25 cellular contexts compared by ENCODE assay signal in genomic region chr22:47627561-47628253, GRCh38.
A peak's percentile ranks its signal among the peaks of the same experiment; 100 is the strongest.
DNase-seq lines count a peak whose midpoint lies in the region; ATAC-seq and TF ChIP-seq lines count a peak whose summit lies in the region.
"Had no signal": no experiment of that assay in that cellular context is flagged by ENCODE, and none has a peak within 500 bp of the region (broad histone marks: within the 10 kb centered on the region; RNA-seq: fewer than 3 reads in every experiment).

No MANE protein-coding gene starts in this region.

- peak overlapping the region; percentile 2; the same call in 1 of the 2 replicates for H3K4me2 ChIP-seq in PC-9

- ATAC-seq in GM21360 (IDR thresholded peaks at IDR 0.05; ENCODE audit: unreplicated experiment) (no peak), HG03354 (IDR thresholded peaks at IDR 0.05; ENCODE audit: poor library complexity, severe bottlenecking, unreplicated experiment) (no peak), esophagus mucosa (no peak)
- ATAC-seq: naive thymus-derived CD8-positive, alpha-beta T cell; stimulated activated memory B cell treated with anti-CD40 and anti-IgM and Interleukin-4, amounts not matched to agents 10 μg/mL and 1 μg/mL and 100 μg/mL, for 72 hours; T-cell had no signal

- H3K9me2 ChIP-seq in PC-9 (ENCODE audit: insufficient read depth): no peaks in the 10 kb centered on the region

- intact Hi-C loops in PC-9 (cut with micrococcal nuclease; ENCODE audit: unreplicated experiment): no loop called here
- intact Hi-C loops in lower leg skin (cut with DNase I; ENCODE audit: low total_unique reads): no loop called here

- H3K27me3 Mint-ChIP-seq in type B pancreatic cell: peaks cover 3% of the 10 kb centered on the region
- H3K27me3 Mint-ChIP-seq: activated naive CD8-positive, alpha-beta T cell treated with anti-CD3 and anti-CD28 coated beads, Interleukin-2, amount 10 ng/mL, durations not matched to agents 7 days and 5 days had no signal

- CTCF ChIA-PET in PC-9 (lab: Charles Lee): no interaction called here

- TF ChIP-seq POLR2A in lower leg skin (IDR thresholded peaks at IDR 0.05): no peak

- peaks cover 8% of the 10 kb centered on the region; the same call in 1 of the 2 replicates for H3K79me2 ChIP-seq in PC-9 (ENCODE audit: low read depth)

- no peak overlapping the region for H2AFZ ChIP-seq in PC-9

- H3K4me1 ChIP-seq in PC-9 (replicated peaks; ENCODE audit: insufficient read depth): peaks cover 13% of the 10 kb centered on the region
- H3K4me1 ChIP-seq: spleen, uterus had no signal

- H3K36me3 Mint-ChIP-seq in type B pancreatic cell: no peaks in the 10 kb centered on the region
- H3K36me3 Mint-ChIP-seq: activated naive CD8-positive, alpha-beta T cell treated with anti-CD3 and anti-CD28 coated beads, Interleukin-2, amount 10 ng/mL, durations not matched to agents 7 days and 5 days; CD14-positive monocyte; mesothelial cell of epicardium; naive thymus-derived CD8-positive, alpha-beta T cell; stimulated activated memory B cell treated with anti-CD40 and anti-IgM and Interleukin-4, amounts not matched to agents 10 μg/mL and 1 μg/mL and 100 μg/mL, for 72 hours; T-cell had no signal

- H3K4me1 Mint-ChIP-seq in type B pancreatic cell (ENCODE audit: unreplicated experiment): no peaks in the 10 kb centered on the region
- H3K4me1 Mint-ChIP-seq: activated naive CD8-positive, alpha-beta T cell treated with anti-CD3 and anti-CD28 coated beads, Interleukin-2, amount 10 ng/mL, durations not matched to agents 7 days and 5 days; CD14-positive monocyte; mesothelial cell of epicardium; naive thymus-derived CD8-positive, alpha-beta T cell; stimulated activated memory B cell treated with anti-CD40 and anti-IgM and Interleukin-4, amounts not matched to agents 10 μg/mL and 1 μg/mL and 100 μg/mL, for 72 hours; T-cell had no signal

- H3K36me3 ChIP-seq in PC-9 (ENCODE audit: low read depth): no peaks in the 10 kb centered on the region
- H3K36me3 ChIP-seq: ovary, spleen, suprapubic skin, uterus had no signal

- no peaks in the 10 kb centered on the region for H4K20me1 ChIP-seq in PC-9 (ENCODE audit: insufficient read depth)

- no TSS peak for BruUV-seq in PC-9 (replicated peaks; lab: Mats Ljungman, UMichigan)

- no peak overlapping the region for H3K27ac Mint-ChIP-seq in type B pancreatic cell
- H3K27ac Mint-ChIP-seq: activated naive CD8-positive, alpha-beta T cell treated with anti-CD3 and anti-CD28 coated beads, Interleukin-2, amount 10 ng/mL, durations not matched to agents 7 days and 5 days; CD14-positive monocyte; mesothelial cell of epicardium; stimulated activated memory B cell treated with anti-CD40 and anti-IgM and Interleukin-4, amounts not matched to agents 10 μg/mL and 1 μg/mL and 100 μg/mL, for 72 hours; T-cell had no signal

- POLR2A ChIA-PET in PC-9 (lab: Charles Lee; ENCODE audit: unreplicated experiment): interaction anchor here (0.6 to 0.7 kb wide), 3 partner anchors 246 to 1679 kb away, joined by 3 to 5 read pairs (median 4); no protein-coding TSS in a partner anchor

- no peaks in the 10 kb centered on the region for H3K9me3 Mint-ChIP-seq in type B pancreatic cell
- H3K9me3 Mint-ChIP-seq: activated naive CD8-positive, alpha-beta T cell treated with anti-CD3 and anti-CD28 coated beads, Interleukin-2, amount 10 ng/mL, durations not matched to agents 7 days and 5 days; naive thymus-derived CD8-positive, alpha-beta T cell; stimulated activated memory B cell treated with anti-CD40 and anti-IgM and Interleukin-4, amounts not matched to agents 10 μg/mL and 1 μg/mL and 100 μg/mL, for 72 hours; T-cell had no signal

- peaks cover 32% of the 10 kb centered on the region for H3K27me3 ChIP-seq in PC-9 (ENCODE audit: insufficient read depth, low read depth)
- H3K27me3 ChIP-seq: ovary, uterus had no signal

- H3F3A ChIP-seq in PC-9 (ENCODE audit: insufficient read depth, low read depth): peaks cover 8% of the 10 kb centered on the region; the same call in 1 of the 2 replicates

- no peak overlapping the region for H3K27ac ChIP-seq in PC-9
- H3K27ac ChIP-seq: epithelial cell of prostate, ovary, spleen, uterus had no signal

- H3K9me3 ChIP-seq in PC-9 (ENCODE audit: insufficient read depth, low read depth): no peaks in the 10 kb centered on the region; the same call in 1 of the 2 replicates
- H3K9me3 ChIP-seq: ovary, spleen, suprapubic skin, uterus had no signal

- 29 to 37% methylated on average over 17 of the region's 17 CpGs for whole genome bisulfite sequencing in lower leg skin, 2 donors

- no peak overlapping the region for H3K4me3 ChIP-seq in PC-9
- no peak overlapping the region for H3K4me3 ChIP-seq in lower leg skin (ENCODE audit: low read depth, poor library complexity, severe bottlenecking)
- H3K4me3 ChIP-seq: ovary, spleen, suprapubic skin, uterus had no signal

- DNase-seq in A172 (ENCODE audit: low spot score): peak; percentile 63
- DNase-seq in HT1080 (ENCODE audit: low read depth): peak; percentile 49
- DNase-seq in PC-9: peak in 1 of 2 experiments; percentile 60
- DNase-seq in lower leg skin (ENCODE audit: low spot score in 2 of 2): peak; percentile 28 to 53
- no peak for DNase-seq in type B pancreatic cell (ENCODE audit: extremely low spot score, unreplicated experiment)
- DNase-seq: activated CD4-positive, alpha-beta T cell treated with anti-CD3 and anti-CD28 coated beads, Interleukin-2, amount 50 U/mL, for 48 hours; activated naive CD8-positive, alpha-beta T cell treated with anti-CD3 and anti-CD28 coated beads, Interleukin-2, amount 10 ng/mL, durations not matched to agents 7 days and 5 days; naive thymus-derived CD8-positive, alpha-beta T cell; NCI-H1930; NCI-H2227 treated with DMSO at 0.1 percent for 48 hours; NCI-H774; SHP77 treated with DMSO at 0.1 percent for 48 hours; spleen; stimulated activated CD4-positive, alpha-beta T cell treated with anti-CD3 and anti-CD28 coated beads, Interleukin-2, amount 100 ng/mL, for 48 hours; T-cell; uterus had no signal

- no peak for TF ChIP-seq CTCF in PC-9 (conservative IDR thresholded peaks at IDR 0.05)
- TF ChIP-seq CTCF in lower leg skin (IDR thresholded peaks at IDR 0.05): no peak
- no peak for TF ChIP-seq CTCF in type B pancreatic cell (conservative IDR thresholded peaks at IDR 0.05)

- H3K4me3 Mint-ChIP-seq in type B pancreatic cell: no peak overlapping the region
- H3K4me3 Mint-ChIP-seq: activated naive CD8-positive, alpha-beta T cell treated with anti-CD3 and anti-CD28 coated beads, Interleukin-2, amount 10 ng/mL, durations not matched to agents 7 days and 5 days; CD14-positive monocyte; mesothelial cell of epicardium; naive thymus-derived CD8-positive, alpha-beta T cell; stimulated activated memory B cell treated with anti-CD40 and anti-IgM and Interleukin-4, amounts not matched to agents 10 μg/mL and 1 μg/mL and 100 μg/mL, for 72 hours; T-cell had no signal
